In genomic region chr4:77418333-77418732, GRCh38 we compare ENCODE assay signal across 9 cellular contexts.
DNase-seq lines count a peak whose midpoint lies in the region; ATAC-seq and TF ChIP-seq lines count a peak whose summit lies in the region.
"Had no signal": no experiment of that assay in that cellular context is flagged by ENCODE, and none has a peak within 500 bp of the region (broad histone marks: within the 10 kb centered on the region; RNA-seq: fewer than 3 reads in every experiment).

No MANE protein-coding gene starts in this region.

- H3K4me3 ChIP-seq in effector memory CD4-positive, alpha-beta T cell (ENCODE audit: insufficient read depth, low read depth, low read length, poor library complexity, severe bottlenecking), result no peak overlapping the region

- no peaks in the 10 kb centered on the region for H3K36me3 Mint-ChIP-seq in WTC11

- H3K27ac ChIP-seq in effector memory CD4-positive, alpha-beta T cell (ENCODE audit: insufficient read depth, low read length, poor library complexity, severe bottlenecking), result no peak overlapping the region

- H3K4me1 ChIP-seq in effector memory CD4-positive, alpha-beta T cell (ENCODE audit: control insufficient read depth, insufficient read depth, low read length, poor library complexity, severe bottlenecking), result no peaks in the 10 kb centered on the region

- H3K9me3 ChIP-seq in effector memory CD4-positive, alpha-beta T cell (ENCODE audit: control insufficient read depth, low read length), result no peaks in the 10 kb centered on the region

- TF ChIP-seq CTCF in WTC11 (IDR thresholded peaks at IDR 0.05), result no peak

- POLR2A ChIA-PET in WTC11 (lab: Charles Lee), result no interaction called here

- CTCF ChIA-PET in WTC11 (lab: Charles Lee), result interaction anchor here (0.5 to 2.9 kb wide), 26 partner anchors 11 to 348 kb away, joined by 3 to 32 read pairs (median 4); no protein-coding TSS in a partner anchor

- no peaks in the 10 kb centered on the region for H3K27me3 ChIP-seq in effector memory CD4-positive, alpha-beta T cell (replicated peaks; ENCODE audit: control insufficient read depth, insufficient read depth, low read length, poor library complexity, severe bottlenecking)

- no peaks in the 10 kb centered on the region for H3K9me3 Mint-ChIP-seq in WTC11

- no peaks in the 10 kb centered on the region for H3K4me1 Mint-ChIP-seq in WTC11

- no peaks in the 10 kb centered on the region for H3K27me3 Mint-ChIP-seq in WTC11 (ENCODE audit: low read depth)

- no peaks in the 10 kb centered on the region for H3K36me3 ChIP-seq in effector memory CD4-positive, alpha-beta T cell (ENCODE audit: control insufficient read depth, insufficient read depth, low read length)

- no peak overlapping the region for H3K27ac Mint-ChIP-seq in WTC11

- no peak overlapping the region for H3K4me3 Mint-ChIP-seq in WTC11

- ATAC-seq in HG03159 (IDR thresholded peaks at IDR 0.05; ENCODE audit: unreplicated experiment), result peak; percentile 53
- peak; percentile 83 for ATAC-seq in WTC11
- ATAC-seq in GM19351 (IDR thresholded peaks at IDR 0.05; ENCODE audit: unreplicated experiment), result no peak

- peak; percentile 30 for DNase-seq in DMS 273 (lab: John Stamatoyannopoulos, UW; ENCODE audit: unreplicated experiment)
- no peak for DNase-seq in DMS 273 treated with DMSO at 0.1 percent for 48 hours (lab: John Stamatoyannopoulos, UW)
- DNase-seq in WTC11 (ENCODE audit: low spot score), result no peak
- peak; percentile 10 to 15 for DNase-seq in lung microvascular endothelial cell (ENCODE audit: low read depth in 2 of 2)
- no peak for DNase-seq in mucosa of gallbladder (ENCODE audit: low spot score)
- DNase-seq in effector memory CD4-positive, alpha-beta T cell, result no peak
- DNase-seq: KG1 had no signal

TF ChIP-seq in WTC11, 78 proteins besides CTCF, POLR2A, EP300 and RAD21:
- TF ChIP-seq PRRX2 (CRISPR knock-in tag; IDR thresholded peaks at IDR 0.05) (no peak), ZNF396 (CRISPR knock-in tag; IDR thresholded peaks at IDR 0.05; ENCODE audit: borderline replicate concordance) (no peak), E2F4 (CRISPR knock-in tag; IDR thresholded peaks at IDR 0.05; ENCODE audit: borderline replicate concordance, low read depth) (no peak), AR (CRISPR knock-in tag; IDR thresholded peaks at IDR 0.05) (no peak), SMAD4 (CRISPR knock-in tag; IDR thresholded peaks at IDR 0.05) (no peak), ZNF671 (CRISPR knock-in tag; IDR thresholded peaks at IDR 0.05) (no peak), JUN (CRISPR knock-in tag; IDR thresholded peaks at IDR 0.05) (no peak), GRHL2 (CRISPR knock-in tag; IDR thresholded peaks at IDR 0.05; ENCODE audit: insufficient replicate concordance, severe bottlenecking) (no peak), SP1 (CRISPR knock-in tag; conservative IDR thresholded peaks at IDR 0.05) (no peak), FOXP4 (CRISPR knock-in tag; IDR thresholded peaks at IDR 0.05) (no peak), ETV6 (CRISPR knock-in tag; IDR thresholded peaks at IDR 0.05) (no peak), CDX4 (CRISPR knock-in tag; IDR thresholded peaks at IDR 0.05; ENCODE audit: borderline replicate concordance) (no peak)

Comparison
In these comparisons a context has a peak if more than half of its experiments do, and no peak if none do; other contexts are left out.
1. DNase-seq: peak in DMS 273 (single experiment) and lung microvascular endothelial cell (2 of 2); none in DMS 273 treated with DMSO at 0.1 percent for 48 hours (single experiment), WTC11 (single experiment), mucosa of gallbladder (single experiment) and effector memory CD4-positive, alpha-beta T cell (0 of 3).